ENCODE assay signal across 8 cellular contexts in the genomic region with DNA sequence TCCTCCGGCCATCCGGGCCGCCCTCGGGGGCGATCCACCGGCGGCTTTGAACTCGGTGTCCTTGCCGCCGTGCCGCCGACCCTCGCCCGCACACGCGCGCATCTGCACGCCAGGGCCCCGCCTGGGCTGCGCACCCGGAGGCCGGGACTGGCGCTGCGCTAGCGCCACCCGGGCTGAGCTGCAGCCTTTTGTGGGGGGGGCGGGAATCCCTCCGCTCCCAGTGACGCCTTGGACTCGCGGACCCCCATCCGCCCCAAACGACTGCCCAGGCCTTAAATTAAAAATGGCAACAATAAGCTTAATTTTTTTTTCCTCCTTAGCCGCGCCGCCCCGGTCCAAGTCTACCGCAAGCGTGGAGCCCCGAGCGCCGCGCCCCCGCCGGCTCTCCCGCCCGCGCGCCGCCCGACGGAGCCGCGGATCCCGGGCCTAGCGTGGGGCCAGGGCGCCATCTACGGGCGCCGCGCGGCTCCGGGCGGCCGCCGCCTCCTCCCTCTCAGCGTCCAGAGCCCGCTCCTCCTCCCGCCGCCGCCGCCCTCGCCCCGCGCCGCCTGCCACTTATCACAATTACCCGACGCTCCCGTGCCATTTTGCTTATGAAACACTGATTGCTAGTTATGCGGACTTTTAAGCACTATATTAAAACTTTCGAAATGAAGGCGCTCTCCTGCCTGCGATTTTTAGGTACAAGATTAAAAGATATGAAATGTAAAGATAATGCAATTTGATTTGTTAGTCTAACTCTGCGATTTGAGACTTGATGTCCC. TPM values are rescaled to one million over a fixed set of nuclear protein-coding genes. Genes with fewer than 3 reads are reported as not detected.
DNase-seq lines count a peak whose midpoint lies in the region; ATAC-seq and TF ChIP-seq lines count a peak whose summit lies in the region.

No MANE protein-coding gene starts in this region.

- H4K20me1 ChIP-seq in DOHH2 (ENCODE audit: control insufficient read depth, insufficient read depth, low read depth, low read length), result no peaks in the 10 kb centered on the region

- peak overlapping the region; percentile 59 for H3K4me3 ChIP-seq in DOHH2 (ENCODE audit: low read length)
- peak overlapping the region; percentile 47 to 56 (median 48) for H3K4me3 ChIP-seq in esophagus muscularis mucosa
- H3K4me3 ChIP-seq in aorta (ENCODE audit: low read length in 2 of 2), result no peak overlapping the region

- H3K4me1 ChIP-seq in DOHH2 (ENCODE audit: control insufficient read depth, low read length) (no peaks in the 10 kb centered on the region), esophagus muscularis mucosa (peaks cover 39 to 67% (median 58%) of the 10 kb centered on the region in 4 donors), aorta (ENCODE audit: control insufficient read depth in 1 of 2, insufficient read depth in 2 of 2, low read length in 2 of 2) (no peaks in the 10 kb centered on the region)

- DNase-seq in T-helper 2 cell treated with Interferon-gamma antibody and Interleukin-4, amounts not matched to agents 5 μg/mL and 100 μg/mL, for 36 hours (ENCODE audit: low spot score), result peak; percentile 23
- DNase-seq in esophagus muscularis mucosa (ENCODE audit: extremely low spot score), result peak; percentile 88
- peak; percentile 81 for DNase-seq in nephron progenitor cell
- peak; percentile 57 to 89 for DNase-seq in aorta
- DNase-seq in HT-29 (ENCODE audit: low spot score), result no peak

- H3K36me3 ChIP-seq in DOHH2 (ENCODE audit: control insufficient read depth, low read length), result no peaks in the 10 kb centered on the region
- no peaks in the 10 kb centered on the region for H3K36me3 ChIP-seq in esophagus muscularis mucosa
- H3K36me3 ChIP-seq in aorta (ENCODE audit: control insufficient read depth in 1 of 2, insufficient read depth in 2 of 2, low read length in 1 of 2), result no peaks in the 10 kb centered on the region

- TF ChIP-seq CTCF in DOHH2 (IDR thresholded peaks at IDR 0.05; ENCODE audit: low read depth, low read length, poor library complexity, severe bottlenecking) (no peak), esophagus muscularis mucosa (IDR thresholded peaks at IDR 0.05) (peak; percentile 43 to 68 (median 61)), nephron progenitor cell (IDR thresholded peaks at IDR 0.05) (no peak)

- H3K27me3 Mint-ChIP-seq in T-helper 2 cell treated with Interferon-gamma antibody and Interleukin-4, amounts not matched to agents 5 μg/mL and 100 μg/mL, for 36 hours (ENCODE audit: low read depth), result peaks cover 61% of the 10 kb centered on the region
- H3K27me3 Mint-ChIP-seq in nephron progenitor cell (ENCODE audit: low read depth, poor library complexity), result peaks cover 93% of the 10 kb centered on the region

- H3K79me2 ChIP-seq in DOHH2 (ENCODE audit: control insufficient read depth, low read length), result no peaks in the 10 kb centered on the region

- H3K9me2 ChIP-seq in DOHH2 (replicated peaks; ENCODE audit: control insufficient read depth, low read length), result no peaks in the 10 kb centered on the region

- H3K9me3 Mint-ChIP-seq in T-helper 2 cell treated with Interferon-gamma antibody and Interleukin-4, amounts not matched to agents 5 μg/mL and 100 μg/mL, for 36 hours, result no peaks in the 10 kb centered on the region
- H3K9me3 Mint-ChIP-seq in nephron progenitor cell, result no peaks in the 10 kb centered on the region

- H3K4me2 ChIP-seq in DOHH2 (ENCODE audit: low read length), result peak overlapping the region; percentile 53

- H3K9me3 ChIP-seq in DOHH2 (ENCODE audit: control insufficient read depth, insufficient read depth, low read length) (peaks cover 3% of the 10 kb centered on the region; the same call in 1 of the 2 replicates), esophagus muscularis mucosa (no peaks in the 10 kb centered on the region), aorta (ENCODE audit: control insufficient read depth, low read length) (no peaks in the 10 kb centered on the region)

- H3K27ac ChIP-seq in DOHH2 (ENCODE audit: low read depth, low read length), result no peak overlapping the region
- H3K27ac ChIP-seq in esophagus muscularis mucosa (replicated peaks in 1 of 4), result no peak overlapping the region
- H3K27ac ChIP-seq in aorta (ENCODE audit: low read depth in 1 of 2, low read length in 2 of 2), result no peak overlapping the region

- H3K27me3 ChIP-seq in DOHH2 (ENCODE audit: control insufficient read depth, low read length) (peaks cover 7% of the 10 kb centered on the region), esophagus muscularis mucosa (peaks cover 3 to 100% (median 61%) of the 10 kb centered on the region in 4 donors), aorta (ENCODE audit: control insufficient read depth in 1 of 2, insufficient read depth in 2 of 2, low read length in 1 of 2) (no peaks in the 10 kb centered on the region)

- no peaks in the 10 kb centered on the region for H3F3A ChIP-seq in DOHH2 (ENCODE audit: control insufficient read depth, insufficient read depth)

- peak overlapping the region; percentile 44 for H3K4me3 Mint-ChIP-seq in T-helper 2 cell treated with Interferon-gamma antibody and Interleukin-4, amounts not matched to agents 5 μg/mL and 100 μg/mL, for 36 hours
- H3K4me3 Mint-ChIP-seq in nephron progenitor cell, result peak overlapping the region; percentile 76

- H3K27ac Mint-ChIP-seq in T-helper 2 cell treated with Interferon-gamma antibody and Interleukin-4, amounts not matched to agents 5 μg/mL and 100 μg/mL, for 36 hours, result peak overlapping the region; percentile 79
- H3K27ac Mint-ChIP-seq in nephron progenitor cell, result no peak overlapping the region

- ATAC-seq in HG03103 (IDR thresholded peaks at IDR 0.05; ENCODE audit: low read depth, unreplicated experiment), result peak; percentile 60
- peak; percentile 88 for ATAC-seq in aorta (ENCODE audit: low FRiP score)
- ATAC-seq in HG02938 (IDR thresholded peaks at IDR 0.05; ENCODE audit: unreplicated experiment), result no peak

- intact Hi-C loops in esophagus muscularis mucosa (cut with DNase I), result loop anchor here (2.0 to 5.0 kb wide), 2 partner anchors 941 to 1759 kb away; no protein-coding TSS in a partner anchor
- intact Hi-C loops in aorta (cut with DNase I), result loop anchor here in 1 of 2 donors (5.0 to 10.0 kb wide), 3 partner anchors 87 to 939 kb away; no protein-coding TSS in a partner anchor

- H3K4me1 Mint-ChIP-seq in T-helper 2 cell treated with Interferon-gamma antibody and Interleukin-4, amounts not matched to agents 5 μg/mL and 100 μg/mL, for 36 hours (ENCODE audit: low read depth), result peaks cover 8% of the 10 kb centered on the region
- H3K4me1 Mint-ChIP-seq in nephron progenitor cell, result peaks cover 27% of the 10 kb centered on the region

- H3K36me3 Mint-ChIP-seq in T-helper 2 cell treated with Interferon-gamma antibody and Interleukin-4, amounts not matched to agents 5 μg/mL and 100 μg/mL, for 36 hours (ENCODE audit: low read depth), result peaks cover 1% of the 10 kb centered on the region
- no peaks in the 10 kb centered on the region for H3K36me3 Mint-ChIP-seq in nephron progenitor cell (ENCODE audit: low read depth)

- no peak for TF ChIP-seq EP300 in esophagus muscularis mucosa (IDR thresholded peaks at IDR 0.05)

- WGBS in esophagus muscularis mucosa, result 2% methylated on average over 41 of the region's 84 CpGs
- 1 to 2% methylated on average over 34 to 84 of the region's 84 CpGs for WGBS in aorta, 2 donors

- no peak for TF ChIP-seq POLR2A in esophagus muscularis mucosa (IDR thresholded peaks at IDR 0.05; ENCODE audit: low read depth)

RNA-seq across cellular contexts. Expression of a gene that starts 7.5 kb away (rescaled TPM):
- total RNA-seq in esophagus muscularis mucosa, result 1 to 10 TPM; 2.9 to 7.3 (median 5.2) TPM
- 10 to 100 TPM in 1 of 2 donors, 1 to 10 TPM in 1; 8.4 to 23.3 TPM for total RNA-seq in aorta
- under 1 TPM; 0.13 to 0.15 TPM for polyA plus RNA-seq in aorta
- total RNA-seq in HT-29 (2014; rRNA removed; shearing (Covaris generic)), result not detected in 2 replicates

Comparison
In these comparisons a context has a peak if more than half of its experiments do, and no peak if none do; other contexts are left out.
1. H3K4me3 ChIP-seq: peak in DOHH2 (single experiment) and esophagus muscularis mucosa (4 of 4); none in aorta (0 of 2).
2. CTCF ChIP-seq: peak in esophagus muscularis mucosa (3 of 3); none in DOHH2 (single experiment) and nephron progenitor cell (single experiment).